ENCODE assay signal across 14 cellular contexts in the genomic region with DNA sequence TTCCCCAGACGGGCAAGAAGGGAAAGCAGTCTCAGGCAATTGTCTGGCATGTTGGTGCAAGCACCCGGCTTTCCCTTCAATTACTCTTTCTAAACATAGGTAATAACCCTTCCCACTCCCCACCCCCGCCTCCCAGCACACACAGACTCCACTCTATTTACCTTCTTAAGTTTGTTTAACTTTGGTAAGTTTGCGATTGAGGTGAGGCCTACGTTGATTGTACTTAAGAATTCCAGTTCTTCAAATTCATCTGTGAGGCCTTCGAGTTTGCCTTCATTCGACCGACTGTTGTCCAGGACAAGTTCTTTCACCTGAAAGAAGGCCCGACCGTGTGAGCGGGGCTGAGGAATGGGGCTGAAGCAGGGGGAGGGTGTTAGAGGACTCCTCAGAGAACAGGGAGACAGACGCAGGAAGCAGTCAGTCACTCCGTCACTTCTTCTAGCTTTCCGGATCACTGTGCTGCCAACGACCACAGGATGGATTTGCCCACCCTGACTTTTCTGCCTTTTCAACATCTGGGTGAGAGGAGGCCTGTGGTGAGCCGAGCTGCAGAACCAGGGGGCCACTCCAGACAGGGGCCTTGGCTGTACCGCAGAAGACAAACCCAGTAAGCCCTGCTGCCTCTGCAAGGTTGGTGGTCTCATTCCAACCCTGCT. TPM values are rescaled to one million over a fixed set of nuclear protein-coding genes. Genes with fewer than 3 reads are reported as not detected.
DNase-seq lines count a peak whose midpoint lies in the region; ATAC-seq and TF ChIP-seq lines count a peak whose summit lies in the region.
"Had no signal": no experiment of that assay in that cellular context is flagged by ENCODE, and none has a peak within 500 bp of the region (broad histone marks: within the 10 kb centered on the region; RNA-seq: fewer than 3 reads in every experiment).

No MANE protein-coding gene starts in this region.

- no peaks in the 10 kb centered on the region for H3K9me3 ChIP-seq in naive thymus-derived CD4-positive, alpha-beta T cell (ENCODE audit: control insufficient read depth in 2 of 3, low read length in 3 of 3)
- no peaks in the 10 kb centered on the region for H3K9me3 ChIP-seq in upper lobe of right lung
- H3K9me3 ChIP-seq: esophagus muscularis mucosa had no signal

- H3K36me3 ChIP-seq in naive thymus-derived CD4-positive, alpha-beta T cell (ENCODE audit: control insufficient read depth in 2 of 3, insufficient read depth in 3 of 3, low read length in 3 of 3), result peaks cover 0 to 58% (median 0%) of the 10 kb centered on the region in 3 experiments
- H3K36me3 ChIP-seq in upper lobe of right lung, result peaks cover 41% of the 10 kb centered on the region

- ATAC-seq in naive thymus-derived CD4-positive, alpha-beta T cell, result no peak
- ATAC-seq in upper lobe of right lung, result peak; percentile 74

- H3K27ac ChIP-seq in naive thymus-derived CD4-positive, alpha-beta T cell (ENCODE audit: low read depth, low read length), result peak overlapping the region; percentile 23
- peak overlapping the region; percentile 71 for H3K27ac ChIP-seq in upper lobe of right lung
- H3K27ac ChIP-seq: esophagus muscularis mucosa had no signal

- H3K4me3 ChIP-seq in naive thymus-derived CD4-positive, alpha-beta T cell (ENCODE audit: low read length), result no peak overlapping the region
- H3K4me3 ChIP-seq in upper lobe of right lung, result no peak overlapping the region
- H3K4me3 ChIP-seq: esophagus muscularis mucosa had no signal

- peak overlapping the region; percentile 50 for H3K27ac Mint-ChIP-seq in activated naive CD8-positive, alpha-beta T cell
- H3K27ac Mint-ChIP-seq in activated naive CD8-positive, alpha-beta T cell treated with anti-CD3 and anti-CD28 coated beads for 36 hours, result no peak overlapping the region
- peak overlapping the region; percentile 94 for H3K27ac Mint-ChIP-seq in dendritic cell treated with granulocyte-macrophage colony-stimulating factor and Interleukin-4, amounts not matched to agents 40 ng/mL and 50 ng/mL, for 4 days
- H3K27ac Mint-ChIP-seq in naive thymus-derived CD4-positive, alpha-beta T cell, result peak overlapping the region in 8 of 9 donors; percentile 40 to 85 (median 70)

- no peak for DNase-seq in activated naive CD8-positive, alpha-beta T cell treated with anti-CD3 and anti-CD28 coated beads for 36 hours
- no peak for DNase-seq in naive thymus-derived CD4-positive, alpha-beta T cell
- peak; percentile 77 for DNase-seq in upper lobe of right lung
- DNase-seq in EL, result no peak
- DNase-seq in putamen (ENCODE audit: low spot score), result no peak
- DNase-seq in superior temporal gyrus (ENCODE audit: extremely low spot score), result no peak
- DNase-seq: activated CD4-positive, alpha-beta T cell treated with anti-CD3 and anti-CD28 coated beads for 4 hours; activated effector memory CD4-positive, alpha-beta T cell treated with anti-CD3 and anti-CD28 coated beads, Interleukin-2, amount 50 U/mL, for 16 hours; caudate nucleus; DMS53; NCI-H2107 had no signal

- POLR2A ChIA-PET in naive thymus-derived CD4-positive, alpha-beta T cell (lab: Charles Lee), result interaction anchor here (0.9 kb wide), 1 partner anchor 29 kb away, joined by 5 read pairs; no protein-coding TSS in a partner anchor

- H3K4me1 Mint-ChIP-seq in activated naive CD8-positive, alpha-beta T cell (ENCODE audit: low read depth), result peaks cover 61% of the 10 kb centered on the region
- peaks cover 63% of the 10 kb centered on the region for H3K4me1 Mint-ChIP-seq in activated naive CD8-positive, alpha-beta T cell treated with anti-CD3 and anti-CD28 coated beads for 36 hours
- H3K4me1 Mint-ChIP-seq in dendritic cell treated with granulocyte-macrophage colony-stimulating factor and Interleukin-4, amounts not matched to agents 40 ng/mL and 50 ng/mL, for 4 days (ENCODE audit: low read depth), result peaks cover 82% of the 10 kb centered on the region
- peaks cover 47 to 76% (median 62%) of the 10 kb centered on the region in 7 donors for H3K4me1 Mint-ChIP-seq in naive thymus-derived CD4-positive, alpha-beta T cell

- H3K36me3 Mint-ChIP-seq in activated naive CD8-positive, alpha-beta T cell, result peaks cover 7% of the 10 kb centered on the region
- peaks cover 19% of the 10 kb centered on the region for H3K36me3 Mint-ChIP-seq in activated naive CD8-positive, alpha-beta T cell treated with anti-CD3 and anti-CD28 coated beads for 36 hours
- H3K36me3 Mint-ChIP-seq in dendritic cell treated with granulocyte-macrophage colony-stimulating factor and Interleukin-4, amounts not matched to agents 40 ng/mL and 50 ng/mL, for 4 days (ENCODE audit: low read depth), result peaks cover 64% of the 10 kb centered on the region
- peaks cover 0 to 17% (median 8%) of the 10 kb centered on the region in 5 donors for H3K36me3 Mint-ChIP-seq in naive thymus-derived CD4-positive, alpha-beta T cell

- no peaks in the 10 kb centered on the region for H3K27me3 ChIP-seq in naive thymus-derived CD4-positive, alpha-beta T cell (ENCODE audit: control insufficient read depth in 2 of 2, insufficient read depth in 2 of 2, low read length in 2 of 2)
- H3K27me3 ChIP-seq in upper lobe of right lung, result no peaks in the 10 kb centered on the region
- H3K27me3 ChIP-seq: esophagus muscularis mucosa had no signal

- H3K4me1 ChIP-seq in naive thymus-derived CD4-positive, alpha-beta T cell (ENCODE audit: control insufficient read depth in 2 of 2, insufficient read depth in 2 of 2, low read length in 2 of 2), result peaks cover 35 to 39% of the 10 kb centered on the region in 2 donors
- peaks cover 53% of the 10 kb centered on the region for H3K4me1 ChIP-seq in upper lobe of right lung

- TF ChIP-seq CTCF in upper lobe of right lung (IDR thresholded peaks at IDR 0.05), result no peak

- intact Hi-C loops in dendritic cell treated with granulocyte-macrophage colony-stimulating factor and Interleukin-4, amounts not matched to agents 40 ng/mL and 50 ng/mL, for 4 days (cut with micrococcal nuclease), result no loop called here
- intact Hi-C loops in naive thymus-derived CD4-positive, alpha-beta T cell (cut with micrococcal nuclease), result no loop called here
- intact Hi-C loops in upper lobe of right lung (cut with DNase I), result no loop called here

- H3K9me3 Mint-ChIP-seq in activated naive CD8-positive, alpha-beta T cell (ENCODE audit: low read depth), result no peaks in the 10 kb centered on the region
- no peaks in the 10 kb centered on the region for H3K9me3 Mint-ChIP-seq in activated naive CD8-positive, alpha-beta T cell treated with anti-CD3 and anti-CD28 coated beads for 36 hours
- no peaks in the 10 kb centered on the region for H3K9me3 Mint-ChIP-seq in dendritic cell treated with granulocyte-macrophage colony-stimulating factor and Interleukin-4, amounts not matched to agents 40 ng/mL and 50 ng/mL, for 4 days
- H3K9me3 Mint-ChIP-seq in naive thymus-derived CD4-positive, alpha-beta T cell, result no peaks in the 10 kb centered on the region

- CTCF ChIA-PET in naive thymus-derived CD4-positive, alpha-beta T cell (lab: Charles Lee), result interaction anchor here (0.7 to 5.8 kb wide), 2 partner anchors 29 to 88 kb away, joined by 3 to 51 read pairs; no protein-coding TSS in a partner anchor

- H3K27me3 Mint-ChIP-seq in activated naive CD8-positive, alpha-beta T cell, result no peaks in the 10 kb centered on the region
- H3K27me3 Mint-ChIP-seq in activated naive CD8-positive, alpha-beta T cell treated with anti-CD3 and anti-CD28 coated beads for 36 hours, result no peaks in the 10 kb centered on the region
- no peaks in the 10 kb centered on the region for H3K27me3 Mint-ChIP-seq in dendritic cell treated with granulocyte-macrophage colony-stimulating factor and Interleukin-4, amounts not matched to agents 40 ng/mL and 50 ng/mL, for 4 days
- no peaks in the 10 kb centered on the region for H3K27me3 Mint-ChIP-seq in naive thymus-derived CD4-positive, alpha-beta T cell

- no peak overlapping the region for H3K4me3 Mint-ChIP-seq in activated naive CD8-positive, alpha-beta T cell
- H3K4me3 Mint-ChIP-seq in activated naive CD8-positive, alpha-beta T cell treated with anti-CD3 and anti-CD28 coated beads for 36 hours, result no peak overlapping the region
- no peak overlapping the region for H3K4me3 Mint-ChIP-seq in dendritic cell treated with granulocyte-macrophage colony-stimulating factor and Interleukin-4, amounts not matched to agents 40 ng/mL and 50 ng/mL, for 4 days
- H3K4me3 Mint-ChIP-seq in naive thymus-derived CD4-positive, alpha-beta T cell, result peak overlapping the region in 2 of 10 donors; percentile 25 to 34

RNA-seq across cellular contexts. Expression of a gene that starts 33.0 kb away (rescaled TPM):
- 100 to 1,000 TPM; 277 to 295 TPM for total RNA-seq in activated naive CD8-positive, alpha-beta T cell treated with anti-CD3 and anti-CD28 coated beads for 36 hours
- 100 to 1,000 TPM in 4 of 5 experiments, 10 to 100 TPM in 1; 86.1 to 229 (median 136) TPM for total RNA-seq in naive thymus-derived CD4-positive, alpha-beta T cell
- polyA plus RNA-seq in naive thymus-derived CD4-positive, alpha-beta T cell, result 100 to 1,000 TPM in 1 of 2 donors, 10 to 100 TPM in 1; 89.6 to 111 TPM
- total RNA-seq in upper lobe of right lung, result 114 TPM
